Comparison of ENCODE assay signal across 18 cellular contexts in the genomic region with DNA sequence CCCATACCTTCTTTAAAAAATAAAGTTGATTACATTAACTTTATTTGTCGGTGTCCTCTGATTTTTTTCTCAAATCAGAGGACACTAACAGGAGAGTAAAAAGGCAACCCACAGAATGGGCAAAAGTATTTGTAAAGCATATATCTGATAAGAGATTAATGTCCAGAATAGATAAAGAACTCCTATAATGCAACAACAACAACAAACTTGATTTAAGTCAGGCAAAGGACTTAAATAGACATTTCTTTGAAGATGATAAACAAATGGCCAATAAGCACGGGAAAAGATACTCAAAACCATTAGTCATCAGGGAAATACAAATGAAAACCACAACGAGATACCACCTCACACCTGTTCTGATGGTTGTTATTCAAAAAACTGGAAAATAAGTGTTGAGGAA. TPM values are rescaled to one million over a fixed set of nuclear protein-coding genes. Genes with fewer than 3 reads are reported as not detected.
DNase-seq lines count a peak whose midpoint lies in the region; ATAC-seq and TF ChIP-seq lines count a peak whose summit lies in the region.
"Had no signal": no experiment of that assay in that cellular context is flagged by ENCODE, and none has a peak within 500 bp of the region (broad histone marks: within the 10 kb centered on the region; RNA-seq: fewer than 3 reads in every experiment).

No MANE protein-coding gene starts in this region.

- no peaks in the 10 kb centered on the region for H3K9me3 ChIP-seq in esophagus muscularis mucosa
- H3K9me3 ChIP-seq in subcutaneous abdominal adipose tissue (ENCODE audit: control insufficient read depth in 5 of 5, low read length in 5 of 5): no peaks in the 10 kb centered on the region
- H3K9me3 ChIP-seq: esophagus squamous epithelium had no signal

- peaks cover 90% of the 10 kb centered on the region for H3K4me1 Mint-ChIP-seq in activated naive CD4-positive, alpha-beta T cell treated with anti-CD3 and anti-CD28 coated beads, Interleukin-2, amount 50 U/mL, for 24 hours
- H3K4me1 Mint-ChIP-seq in activated CD4-positive, alpha-beta memory T cell treated with anti-CD3 and anti-CD28 coated beads, Interleukin-2, amount 10 ng/mL, durations not matched to agents 7 days and 5 days: peaks cover 91% of the 10 kb centered on the region

- H3K9ac ChIP-seq in subcutaneous abdominal adipose tissue (ENCODE audit: low read length in 5 of 5): no peak overlapping the region

- H3K9me3 Mint-ChIP-seq in activated naive CD4-positive, alpha-beta T cell treated with anti-CD3 and anti-CD28 coated beads, Interleukin-2, amount 50 U/mL, for 24 hours: no peaks in the 10 kb centered on the region
- H3K9me3 Mint-ChIP-seq in activated CD4-positive, alpha-beta memory T cell treated with anti-CD3 and anti-CD28 coated beads, Interleukin-2, amount 10 ng/mL, durations not matched to agents 7 days and 5 days: no peaks in the 10 kb centered on the region
- H3K9me3 Mint-ChIP-seq: type B pancreatic cell had no signal

- no peak for TF ChIP-seq CTCF in esophagus muscularis mucosa (IDR thresholded peaks at IDR 0.05)

- no peak for DNase-seq in activated naive CD4-positive, alpha-beta T cell treated with Interleukin-2 at 50 U/mL for 16 hours
- DNase-seq in activated CD4-positive, alpha-beta memory T cell treated with anti-CD3 and anti-CD28 coated beads, Interleukin-2, amount 10 ng/mL, durations not matched to agents 7 days and 5 days: no peak
- DNase-seq in esophagus muscularis mucosa (ENCODE audit: extremely low spot score) (no peak), NCI-H774 (lab: John Stamatoyannopoulos, UW) (no peak)
- DNase-seq: cerebellar nuclear complex, COR-L47, DND-41, esophagus squamous epithelium, GOT3, kidney, NCI-H187 treated with DMSO at 0.1 percent for 48 hours, NCI-H748 treated with DMSO at 0.1 percent for 48 hours had no signal

- peak overlapping the region; percentile 98 for H3K27ac Mint-ChIP-seq in activated naive CD4-positive, alpha-beta T cell treated with anti-CD3 and anti-CD28 coated beads, Interleukin-2, amount 50 U/mL, for 24 hours
- peak overlapping the region; percentile 93 for H3K27ac Mint-ChIP-seq in activated CD4-positive, alpha-beta memory T cell treated with anti-CD3 and anti-CD28 coated beads, Interleukin-2, amount 10 ng/mL, durations not matched to agents 7 days and 5 days
- H3K27ac Mint-ChIP-seq: type B pancreatic cell had no signal

- no peak overlapping the region for H3K4me3 ChIP-seq in esophagus muscularis mucosa
- H3K4me3 ChIP-seq in subcutaneous abdominal adipose tissue (ENCODE audit: low read depth in 1 of 5, low read length in 5 of 5): no peak overlapping the region
- H3K4me3 ChIP-seq: esophagus squamous epithelium, lung had no signal

- TF ChIP-seq EP300 in esophagus muscularis mucosa (IDR thresholded peaks at IDR 0.05): no peak

- WGBS in esophagus muscularis mucosa: 57% methylated on average over 3 of the region's 3 CpGs

- H3K36me3 Mint-ChIP-seq in activated naive CD4-positive, alpha-beta T cell treated with anti-CD3 and anti-CD28 coated beads, Interleukin-2, amount 50 U/mL, for 24 hours: peaks cover 3% of the 10 kb centered on the region
- peaks cover 18% of the 10 kb centered on the region for H3K36me3 Mint-ChIP-seq in activated CD4-positive, alpha-beta memory T cell treated with anti-CD3 and anti-CD28 coated beads, Interleukin-2, amount 10 ng/mL, durations not matched to agents 7 days and 5 days (ENCODE audit: low read depth)
- H3K36me3 Mint-ChIP-seq: type B pancreatic cell had no signal

- CTCF ChIA-PET in activated CD4-positive, alpha-beta memory T cell treated with anti-CD3 and anti-CD28 coated beads, Interleukin-2, amount 10 ng/mL, durations not matched to agents 7 days and 5 days (lab: Charles Lee): interaction anchor here (1.4 kb wide), 1 partner anchor 28 kb away, joined by 3 read pairs; no protein-coding TSS in a partner anchor

- peak overlapping the region; percentile 62 for H3K4me3 Mint-ChIP-seq in activated naive CD4-positive, alpha-beta T cell treated with anti-CD3 and anti-CD28 coated beads, Interleukin-2, amount 50 U/mL, for 24 hours
- H3K4me3 Mint-ChIP-seq in activated CD4-positive, alpha-beta memory T cell treated with anti-CD3 and anti-CD28 coated beads, Interleukin-2, amount 10 ng/mL, durations not matched to agents 7 days and 5 days: peak overlapping the region; percentile 59
- H3K4me3 Mint-ChIP-seq: type B pancreatic cell had no signal

- no peaks in the 10 kb centered on the region for H3K36me3 ChIP-seq in esophagus muscularis mucosa
- no peaks in the 10 kb centered on the region for H3K36me3 ChIP-seq in subcutaneous abdominal adipose tissue (ENCODE audit: control insufficient read depth in 5 of 5, insufficient read depth in 5 of 5, low read length in 5 of 5)
- H3K36me3 ChIP-seq: esophagus squamous epithelium had no signal

- peak overlapping the region; percentile 13 to 76 (median 71) for H3K27ac ChIP-seq in esophagus muscularis mucosa (replicated peaks in 1 of 4)
- H3K27ac ChIP-seq in subcutaneous abdominal adipose tissue (ENCODE audit: low read depth, low read length): peak overlapping the region; percentile 91
- H3K27ac ChIP-seq: esophagus squamous epithelium had no signal

- H3K27me3 ChIP-seq in esophagus muscularis mucosa (no peaks in the 10 kb centered on the region), subcutaneous abdominal adipose tissue (ENCODE audit: control insufficient read depth in 5 of 5, insufficient read depth in 4 of 5, low read length in 5 of 5) (peaks cover 0 to 3% (median 0%) of the 10 kb centered on the region in 5 donors)
- H3K27me3 ChIP-seq: esophagus squamous epithelium had no signal

- H3K27me3 Mint-ChIP-seq in activated naive CD4-positive, alpha-beta T cell treated with anti-CD3 and anti-CD28 coated beads, Interleukin-2, amount 50 U/mL, for 24 hours: no peaks in the 10 kb centered on the region
- H3K27me3 Mint-ChIP-seq in activated CD4-positive, alpha-beta memory T cell treated with anti-CD3 and anti-CD28 coated beads, Interleukin-2, amount 10 ng/mL, durations not matched to agents 7 days and 5 days: no peaks in the 10 kb centered on the region
- H3K27me3 Mint-ChIP-seq: type B pancreatic cell had no signal

- peaks cover 3 to 67% (median 46%) of the 10 kb centered on the region in 4 donors for H3K4me1 ChIP-seq in esophagus muscularis mucosa
- peaks cover 0 to 41% (median 28%) of the 10 kb centered on the region in 5 donors for H3K4me1 ChIP-seq in subcutaneous abdominal adipose tissue (ENCODE audit: control insufficient read depth in 5 of 5, insufficient read depth in 5 of 5, low read length in 5 of 5)

- no peak for TF ChIP-seq POLR2A in esophagus muscularis mucosa (IDR thresholded peaks at IDR 0.05; ENCODE audit: low read depth)

- ATAC-seq in GM19328 (IDR thresholded peaks at IDR 0.05; ENCODE audit: unreplicated experiment): no peak
- no peak for ATAC-seq in HG03469 (IDR thresholded peaks at IDR 0.05; ENCODE audit: unreplicated experiment)

- intact Hi-C loops in esophagus muscularis mucosa (cut with DNase I): no loop called here

- POLR2A ChIA-PET in activated CD4-positive, alpha-beta memory T cell treated with anti-CD3 and anti-CD28 coated beads, Interleukin-2, amount 10 ng/mL, durations not matched to agents 7 days and 5 days (lab: Charles Lee): interaction anchor here (0.7 to 3.0 kb wide), 4 partner anchors 9 to 28 kb away, joined by 3 to 69 read pairs (median 4); a partner anchor contains a TSS

RNA-seq across cellular contexts. Expression of a gene that starts 28.7 kb away (rescaled TPM):
- total RNA-seq in activated CD4-positive, alpha-beta memory T cell treated with anti-CD3 and anti-CD28 coated beads, Interleukin-2, amount 10 ng/mL, durations not matched to agents 7 days and 5 days: 10 to 100 TPM; 79.0 to 82.9 TPM
- total RNA-seq in esophagus muscularis mucosa: 100 to 1,000 TPM in 1 of 4 donors, 10 to 100 TPM in 3; 62.0 to 103 (median 64.7) TPM
